8 cellular contexts compared by ENCODE assay signal in the genomic region with DNA sequence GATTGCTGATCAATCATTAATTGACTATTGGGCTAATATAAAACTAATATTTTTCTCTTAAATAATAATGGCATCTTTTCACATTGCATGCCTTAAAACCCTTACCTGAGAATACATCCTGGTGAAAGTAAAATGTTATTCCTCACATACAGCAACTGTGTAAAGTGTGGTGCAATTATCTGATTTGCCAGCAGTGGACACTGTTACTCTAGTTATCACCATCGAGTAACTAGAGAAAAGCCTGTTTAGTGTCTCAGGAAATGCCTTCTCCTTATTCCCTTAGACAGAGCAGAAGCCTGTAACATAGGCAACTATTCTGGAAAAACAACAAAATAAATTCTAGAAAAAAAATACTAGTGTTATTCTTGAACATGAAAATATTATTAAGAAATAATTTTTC.
DNase-seq lines count a peak whose midpoint lies in the region; ATAC-seq and FAIRE-seq lines count a peak whose summit lies in the region.

No MANE protein-coding gene starts in this region.

- ATAC-seq in HG02885 (IDR thresholded peaks at IDR 0.05; ENCODE audit: poor library complexity, unreplicated experiment) = no peak

- FAIRE-seq in G401.6 (lab: Jason Lieb, UNC) = peak; percentile 17

- DNase-seq in HCEC 1CT (peak; percentile 24), NCI-H146 (lab: John Stamatoyannopoulos, UW) (peak; percentile 76), astrocyte of the hippocampus (ENCODE audit: low read depth, low spot score) (peak; percentile 77), kidney glomerular epithelial cell (lab: John Stamatoyannopoulos, UW) (peak; percentile 56), activated gamma-delta T cell (lab: John Stamatoyannopoulos, UW) (no peak), GDM1 (lab: John Stamatoyannopoulos, UW) (no peak)

Comparison
In these comparisons a context has a peak if more than half of its experiments do, and no peak if none do; other contexts are left out.
1. DNase-seq: peak in HCEC 1CT (single experiment), NCI-H146 (single experiment), astrocyte of the hippocampus (single experiment) and kidney glomerular epithelial cell (single experiment); none in activated gamma-delta T cell (single experiment) and GDM1 (single experiment).